In the genomic region with DNA sequence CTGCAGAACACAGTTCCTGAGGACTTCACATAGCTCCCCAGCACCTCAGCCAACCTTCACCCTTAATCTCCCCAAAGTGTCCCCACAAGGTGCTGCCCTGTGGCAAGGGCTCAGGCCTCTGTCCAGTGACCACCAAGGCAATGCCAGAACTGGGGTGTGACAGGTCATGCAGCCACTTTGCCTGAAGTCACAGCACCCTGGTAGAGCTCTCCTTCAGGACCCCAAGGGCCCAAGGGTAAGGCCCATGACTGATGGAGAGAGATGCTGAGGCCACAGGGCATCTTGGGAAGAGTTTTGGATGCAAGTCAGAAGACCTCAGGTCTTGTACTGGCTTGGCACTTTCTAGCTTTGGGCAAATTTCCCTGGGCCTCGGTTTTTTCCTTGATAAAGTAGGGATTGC, we compare ENCODE assay signal across 1 cellular context.
TF ChIP-seq lines count a peak whose summit lies in the region.

No MANE protein-coding gene starts in this region.

TF ChIP-seq in HepG2, 621 proteins besides CTCF, POLR2A, EP300 and RAD21:
- TF ChIP-seq ZNF33B (CRISPR knock-in tag; IDR thresholded peaks at IDR 0.05) (no peak), ELF3 (CRISPR knock-in tag; IDR thresholded peaks at IDR 0.05) (no peak), ZNF7 (CRISPR knock-in tag; IDR thresholded peaks at IDR 0.05) (no peak), ZNF383 (CRISPR knock-in tag; IDR thresholded peaks at IDR 0.05; ENCODE audit: borderline replicate concordance) (no peak), ZNF597 (CRISPR knock-in tag; IDR thresholded peaks at IDR 0.05) (no peak), ZNF772 (CRISPR knock-in tag; IDR thresholded peaks at IDR 0.05) (no peak), EED (CRISPR knock-in tag; IDR thresholded peaks at IDR 0.05) (no peak), ZNF598 (CRISPR knock-in tag; IDR thresholded peaks at IDR 0.05; ENCODE audit: borderline replicate concordance) (no peak), ZNF260 (CRISPR knock-in tag; IDR thresholded peaks at IDR 0.05; ENCODE audit: borderline replicate concordance, low read depth) (no peak), ZSCAN21 (CRISPR knock-in tag; IDR thresholded peaks at IDR 0.05; ENCODE audit: borderline replicate concordance) (no peak), ZNF34 (CRISPR knock-in tag; IDR thresholded peaks at IDR 0.05; ENCODE audit: borderline replicate concordance) (no peak), TBX2 (CRISPR knock-in tag; IDR thresholded peaks at IDR 0.05; ENCODE audit: borderline replicate concordance) (no peak), BRCA1 (CRISPR knock-in tag; IDR thresholded peaks at IDR 0.05) (no peak), STAT5B (CRISPR knock-in tag; IDR thresholded peaks at IDR 0.05) (no peak), TBP (CRISPR knock-in tag; IDR thresholded peaks at IDR 0.05) (no peak)
- TF ChIP-seq, protein P1, sequence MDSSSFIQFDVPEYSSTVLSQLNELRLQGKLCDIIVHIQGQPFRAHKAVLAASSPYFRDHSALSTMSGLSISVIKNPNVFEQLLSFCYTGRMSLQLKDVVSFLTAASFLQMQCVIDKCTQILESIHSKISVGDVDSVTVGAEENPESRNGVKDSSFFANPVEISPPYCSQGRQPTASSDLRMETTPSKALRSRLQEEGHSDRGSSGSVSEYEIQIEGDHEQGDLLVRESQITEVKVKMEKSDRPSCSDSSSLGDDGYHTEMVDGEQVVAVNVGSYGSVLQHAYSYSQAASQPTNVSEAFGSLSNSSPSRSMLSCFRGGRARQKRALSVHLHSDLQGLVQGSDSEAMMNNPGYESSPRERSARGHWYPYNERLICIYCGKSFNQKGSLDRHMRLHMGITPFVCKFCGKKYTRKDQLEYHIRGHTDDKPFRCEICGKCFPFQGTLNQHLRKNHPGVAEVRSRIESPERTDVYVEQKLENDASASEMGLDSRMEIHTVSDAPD (CRISPR knock-in tag; IDR thresholded peaks at IDR 0.05) = no peak
